ENCODE assay signal across 27 cellular contexts in the genomic region with DNA sequence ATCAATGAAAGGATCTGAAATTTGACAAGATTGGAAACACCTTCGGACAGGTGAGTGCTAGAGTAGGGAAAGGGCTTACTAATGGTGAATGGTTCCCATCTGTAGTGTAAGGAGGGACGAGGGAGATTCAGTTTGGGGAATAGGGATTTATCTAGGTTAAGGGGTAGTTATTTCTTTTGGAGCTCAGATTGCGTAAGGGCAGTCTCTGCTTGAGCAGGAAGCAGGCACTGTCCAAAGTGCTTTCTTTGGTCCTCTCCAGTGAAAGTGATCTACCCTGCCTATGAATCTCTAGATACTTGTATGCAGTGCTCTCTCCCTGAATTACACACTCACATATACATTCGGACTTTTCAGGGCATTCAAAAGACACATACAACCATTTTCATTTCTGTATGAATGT.
"Had no signal": no experiment of that assay in that cellular context is flagged by ENCODE, and none has a peak within 500 bp of the region (broad histone marks: within the 10 kb centered on the region; RNA-seq: fewer than 3 reads in every experiment).

No MANE protein-coding gene starts in this region.

- H3K27me3 ChIP-seq: body of pancreas, cardiac muscle cell, stomach, uterus had no signal

- DNase-seq: activated CD4-positive, alpha-beta memory T cell treated with anti-CD3 and anti-CD28 coated beads, Interleukin-2, amount 10 ng/mL, durations not matched to agents 7 days and 5 days; activated CD4-positive, alpha-beta T cell treated with anti-CD3 and anti-CD28 coated beads for 48 hours; activated CD4-positive, CD25-positive, alpha-beta regulatory T cell; activated effector memory CD4-positive, alpha-beta T cell treated with Interleukin-2 at 50 U/mL for 16 hours; activated naive CD4-positive, alpha-beta T cell treated with anti-CD3 and anti-CD28 coated beads, Interleukin-2, amount 10 ng/mL, durations not matched to agents 7 days and 5 days; activated naive CD8-positive, alpha-beta T cell treated with anti-CD3 and anti-CD28 coated beads, Interleukin-2, amount 50 U/mL, for 24 hours; activated T-cell treated with anti-CD3 and anti-CD28 coated beads, Interleukin-2, amount 50 U/mL, for 72 hours; anterior cingulate cortex; body of pancreas; effector CD4-positive, alpha-beta T cell; hippocampal formation; left ventricle myocardium superior; mammary epithelial cell; midbrain; natural killer cell; psoas muscle; right cardiac atrium; stimulated activated CD4-positive, alpha-beta T cell treated with anti-CD3 and anti-CD28 coated beads, Interleukin-1b, Interleukin-23, amount 100 ng/mL, for 48 hours; stomach; T-helper 17 cell; trophoblast cell; uterus had no signal

- H3K4me1 ChIP-seq: body of pancreas, psoas muscle, uterus had no signal

- H3K36me3 ChIP-seq: cardiac muscle cell, stomach, uterus had no signal

- H3K27ac Mint-ChIP-seq: activated CD4-positive, alpha-beta memory T cell treated with anti-CD3 and anti-CD28 coated beads, Interleukin-2, amount 10 ng/mL, durations not matched to agents 7 days and 5 days; activated naive CD4-positive, alpha-beta T cell treated with anti-CD3 and anti-CD28 coated beads, Interleukin-2, amount 10 ng/mL, durations not matched to agents 7 days and 5 days; activated naive CD8-positive, alpha-beta T cell treated with anti-CD3 and anti-CD28 coated beads, Interleukin-2, amount 50 U/mL, for 24 hours; activated T-cell treated with anti-CD3 and anti-CD28 coated beads, Interleukin-2, amount 50 U/mL, for 72 hours; dendritic cell treated with granulocyte-macrophage colony-stimulating factor and Interleukin-4, amounts not matched to agents 40 ng/mL and 50 ng/mL, for 4 days; natural killer cell; T-helper 17 cell had no signal

- H3K4me3 ChIP-seq: body of pancreas, cardiac muscle cell, psoas muscle, skin epidermis, stomach, uterus had no signal

- H3K4me1 Mint-ChIP-seq: activated CD4-positive, alpha-beta memory T cell treated with anti-CD3 and anti-CD28 coated beads, Interleukin-2, amount 10 ng/mL, durations not matched to agents 7 days and 5 days; activated naive CD4-positive, alpha-beta T cell treated with anti-CD3 and anti-CD28 coated beads, Interleukin-2, amount 10 ng/mL, durations not matched to agents 7 days and 5 days; activated naive CD8-positive, alpha-beta T cell treated with anti-CD3 and anti-CD28 coated beads, Interleukin-2, amount 50 U/mL, for 24 hours; natural killer cell; T-helper 17 cell had no signal

- H3K36me3 Mint-ChIP-seq: activated naive CD4-positive, alpha-beta T cell treated with anti-CD3 and anti-CD28 coated beads, Interleukin-2, amount 10 ng/mL, durations not matched to agents 7 days and 5 days; natural killer cell had no signal

- ATAC-seq: activated naive CD8-positive, alpha-beta T cell treated with anti-CD3 and anti-CD28 coated beads, Interleukin-2, amount 50 U/mL, for 24 hours; activated T-cell treated with anti-CD3 and anti-CD28 coated beads, Interleukin-2, amount 50 U/mL, for 72 hours; body of pancreas; left ventricle myocardium superior; natural killer cell; psoas muscle; right cardiac atrium; T-helper 17 cell had no signal

- FAIRE-seq: endometrium, frontal cortex had no signal

- H3K27me3 Mint-ChIP-seq: activated CD4-positive, alpha-beta memory T cell treated with anti-CD3 and anti-CD28 coated beads, Interleukin-2, amount 10 ng/mL, durations not matched to agents 7 days and 5 days; activated naive CD4-positive, alpha-beta T cell treated with anti-CD3 and anti-CD28 coated beads, Interleukin-2, amount 10 ng/mL, durations not matched to agents 7 days and 5 days; activated naive CD8-positive, alpha-beta T cell treated with anti-CD3 and anti-CD28 coated beads, Interleukin-2, amount 50 U/mL, for 24 hours; dendritic cell treated with granulocyte-macrophage colony-stimulating factor and Interleukin-4, amounts not matched to agents 40 ng/mL and 50 ng/mL, for 4 days; T-helper 17 cell had no signal

- H3K27ac ChIP-seq: body of pancreas, cardiac muscle cell, psoas muscle, skin epidermis, stomach, uterus had no signal

- H3K9me3 ChIP-seq: body of pancreas, psoas muscle, stomach, uterus had no signal

- H3K4me3 Mint-ChIP-seq: activated CD4-positive, alpha-beta memory T cell treated with anti-CD3 and anti-CD28 coated beads, Interleukin-2, amount 10 ng/mL, durations not matched to agents 7 days and 5 days; activated naive CD4-positive, alpha-beta T cell treated with anti-CD3 and anti-CD28 coated beads, Interleukin-2, amount 10 ng/mL, durations not matched to agents 7 days and 5 days; activated naive CD8-positive, alpha-beta T cell treated with anti-CD3 and anti-CD28 coated beads, Interleukin-2, amount 50 U/mL, for 24 hours; activated T-cell treated with anti-CD3 and anti-CD28 coated beads, Interleukin-2, amount 50 U/mL, for 72 hours; dendritic cell treated with granulocyte-macrophage colony-stimulating factor and Interleukin-4, amounts not matched to agents 40 ng/mL and 50 ng/mL, for 4 days; natural killer cell; T-helper 17 cell had no signal
